In genomic region chr16:89093602-89094251, GRCh38 we compare ENCODE assay signal across 8 cellular contexts. TPM values are rescaled to one million over a fixed set of nuclear protein-coding genes. Genes with fewer than 3 reads are reported as not detected.
DNase-seq lines count a peak whose midpoint lies in the region; ATAC-seq and TF ChIP-seq lines count a peak whose summit lies in the region.

Gene ACSF3 (plus strand): TSS chr16:89093852. CDS start chr16:89100682, 6,830 bp downstream.

- CTCF ChIA-PET in Caco-2 (lab: Charles Lee): no interaction called here

- H3K4me1 Mint-ChIP-seq in Caco-2 (ENCODE audit: low read depth, unreplicated experiment): peaks cover 23% of the 10 kb centered on the region

- TF ChIP-seq CTCF in Caco-2 (IDR thresholded peaks at IDR 0.05; ENCODE audit: insufficient read depth in 1 of 2, low read depth in 1 of 2, low read length in 1 of 2, severe bottlenecking in 1 of 2, unreplicated experiment in 1 of 2): no peak

- peak within 1 kb of the TSS; percentile 91 for H3K4me3 Mint-ChIP-seq in Caco-2 (ENCODE audit: unreplicated experiment)

- H3K36me3 Mint-ChIP-seq in Caco-2 (ENCODE audit: insufficient read depth, unreplicated experiment): peaks cover 22% of the 10 kb centered on the region

- H3K27ac ChIP-seq in epithelial cell of prostate (peak within 1 kb of the TSS; percentile 32), mucosa of rectum (ENCODE audit: low read depth in 2 of 2, low read length in 2 of 2) (peak within 1 kb of the TSS; percentile 4 to 48)

- DNase-seq in Caco-2 (peak in 1 of 2 experiments; percentile 80), NOMO-1 treated with DMSO at 0.1 percent for 48 hours (lab: John Stamatoyannopoulos, UW; ENCODE audit: unreplicated experiment) (peak; percentile 33), activated T-cell treated with anti-CD3 and anti-CD28 coated beads for 4 hours (peak; percentile 48), epithelial cell of prostate (ENCODE audit: low read depth, low spot score) (no peak), GOT3 (lab: John Stamatoyannopoulos, UW) (no peak)
- peak; percentile 28 to 42 for DNase-seq in stimulated activated CD8-positive, alpha-beta memory T cell treated with anti-CD3 and anti-CD28 coated beads, Interleukin-4, amount 100 ng/mL, for 4 hours (ENCODE audit: low read depth in 2 of 2, low spot score in 1 of 2)

- no peaks in the 10 kb centered on the region for H3K9me3 Mint-ChIP-seq in Caco-2 (ENCODE audit: unreplicated experiment)

- peak within 1 kb of the TSS; percentile 79 for H3K4me3 ChIP-seq in Caco-2 (ENCODE audit: low read depth, low read length)
- H3K4me3 ChIP-seq in mucosa of rectum (ENCODE audit: low read length in 2 of 2): peak within 1 kb of the TSS; percentile 53 to 84

- H3K36me3 ChIP-seq in Caco-2 (ENCODE audit: control insufficient read depth, insufficient read depth, low read length) (no peaks in the 10 kb centered on the region; the same call in 1 of the 2 replicates), mucosa of rectum (ENCODE audit: control insufficient read depth in 2 of 2, insufficient read depth in 2 of 2, low read length in 2 of 2) (peaks cover 2 to 4% of the 10 kb centered on the region in 2 donors)

- no TSS peak for BruUV-seq in Caco-2 (replicated peaks; lab: Mats Ljungman, UMichigan)

- H3K27ac Mint-ChIP-seq in Caco-2 (ENCODE audit: unreplicated experiment): peak within 1 kb of the TSS; percentile 86

- peaks cover 8% of the 10 kb centered on the region for H3K27me3 Mint-ChIP-seq in Caco-2 (ENCODE audit: insufficient read depth, unreplicated experiment)

- peak within 1 kb of the TSS; percentile 54 to 80 for H3K9ac ChIP-seq in mucosa of rectum (ENCODE audit: low read depth in 1 of 2, low read length in 2 of 2)

- H3K4me1 ChIP-seq in Caco-2: peaks cover 15% of the 10 kb centered on the region
- peaks cover 21 to 33% of the 10 kb centered on the region in 2 donors for H3K4me1 ChIP-seq in mucosa of rectum (ENCODE audit: control insufficient read depth in 2 of 2, insufficient read depth in 2 of 2, low read length in 2 of 2)

- H3K27me3 ChIP-seq in Caco-2 (replicated peaks; ENCODE audit: control insufficient read depth, insufficient read depth, low read length) (peaks cover 4% of the 10 kb centered on the region), mucosa of rectum (ENCODE audit: control insufficient read depth in 2 of 2, insufficient read depth in 2 of 2, low read length in 2 of 2) (peaks cover 0 to 13% of the 10 kb centered on the region in 2 donors)

- intact Hi-C loops in Caco-2 (cut with micrococcal nuclease; ENCODE audit: unreplicated experiment): no loop called here

- H3K9me3 ChIP-seq in Caco-2: no peaks in the 10 kb centered on the region
- no peaks in the 10 kb centered on the region for H3K9me3 ChIP-seq in mucosa of rectum (ENCODE audit: control insufficient read depth in 2 of 2, low read length in 2 of 2)

- POLR2A ChIA-PET in Caco-2 (lab: Charles Lee): no interaction called here

- peak; percentile 50 for ATAC-seq in GM21723 (IDR thresholded peaks at IDR 0.05; ENCODE audit: unreplicated experiment)

RNA-seq across cellular contexts. Expression of gene ACSF3, which starts in this region (rescaled TPM):
- total RNA-seq in Caco-2 (2022): 49.5 and 55.2 TPM in 2 replicates

Comparison
In these comparisons a context has a peak if more than half of its experiments do, and no peak if none do; other contexts are left out.
1. DNase-seq: peak in NOMO-1 treated with DMSO at 0.1 percent for 48 hours (single experiment), activated T-cell treated with anti-CD3 and anti-CD28 coated beads for 4 hours (single experiment) and stimulated activated CD8-positive, alpha-beta memory T cell treated with anti-CD3 and anti-CD28 coated beads, Interleukin-4, amount 100 ng/mL, for 4 hours (2 of 2); none in epithelial cell of prostate (single experiment) and GOT3 (single experiment).